In genomic region chr7:38890597-38890996, GRCh38 we compare ENCODE assay signal across 7 cellular contexts.
"Had no signal": no experiment of that assay in that cellular context is flagged by ENCODE, and none has a peak within 500 bp of the region (broad histone marks: within the 10 kb centered on the region; RNA-seq: fewer than 3 reads in every experiment).

No MANE protein-coding gene starts in this region.

- DNase-seq: H7, HFFc6, KG1 had no signal

- H3K4me2 ChIP-seq: GM23338 had no signal

- H3K4me3 Mint-ChIP-seq: GM23338, HFFc6, IgD-negative memory B cell had no signal

- ATAC-seq: GM23338 had no signal

- H3K4me1 ChIP-seq: HAP-1 had no signal

- FAIRE-seq: HTR-8/SVneo had no signal

- H3K36me3 ChIP-seq: HAP-1 had no signal

- H3K9me3 Mint-ChIP-seq: HFFc6 had no signal

- H3K27me3 Mint-ChIP-seq: IgD-negative memory B cell had no signal

- H2AFZ ChIP-seq: GM23338 had no signal

- H3K4me3 ChIP-seq: GM23338, HAP-1 had no signal

- H3K27ac Mint-ChIP-seq: GM23338, HFFc6 had no signal
